ENCODE assay signal across 10 cellular contexts in the genomic region with DNA sequence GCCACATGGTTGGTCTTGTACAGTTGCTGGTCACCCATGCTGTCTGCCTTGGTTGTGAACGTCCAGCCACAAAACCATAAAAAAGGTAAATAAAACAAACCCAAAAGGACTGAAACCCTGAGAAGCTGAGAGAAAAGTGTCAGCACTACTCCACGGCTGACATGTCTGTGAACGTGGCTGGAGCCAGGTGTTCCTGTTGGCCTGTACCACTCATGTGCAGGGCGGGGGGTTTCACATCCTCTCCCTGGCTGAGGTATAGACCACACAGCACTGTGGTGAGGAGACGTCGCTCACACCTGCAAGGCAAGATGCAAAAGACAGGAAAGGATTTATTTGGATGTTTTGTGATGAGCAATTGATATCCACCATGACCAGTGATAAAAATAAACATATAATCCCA. TPM values are rescaled to one million over a fixed set of nuclear protein-coding genes. Genes with fewer than 3 reads are reported as not detected.
DNase-seq lines count a peak whose midpoint lies in the region; ATAC-seq, FAIRE-seq and TF ChIP-seq lines count a peak whose summit lies in the region.
"Had no signal": no experiment of that assay in that cellular context is flagged by ENCODE, and none has a peak within 500 bp of the region (broad histone marks: within the 10 kb centered on the region; RNA-seq: fewer than 3 reads in every experiment).

No MANE protein-coding gene starts in this region.

- H3K9me3 ChIP-seq in MM.1S (replicated peaks; ENCODE audit: insufficient read depth, low read length) (no peaks in the 10 kb centered on the region), thymus (ENCODE audit: control insufficient read depth) (no peaks in the 10 kb centered on the region)

- peak overlapping the region; percentile 56 for H2AFZ ChIP-seq in MM.1S (ENCODE audit: low read length)

- no peaks in the 10 kb centered on the region for H3K79me2 ChIP-seq in MM.1S (ENCODE audit: low read length)

- DNase-seq in activated naive CD4-positive, alpha-beta T cell treated with anti-CD3 and anti-CD28 coated beads for 36 hours = peak; percentile 26
- DNase-seq in activated naive CD4-positive, alpha-beta T cell (lab: John Stamatoyannopoulos, UW) = no peak
- DNase-seq in MM.1S (peak; percentile 96), NCI-H2171 treated with DMSO at 0.1 percent for 48 hours (lab: John Stamatoyannopoulos, UW) (no peak), D721Med (ENCODE audit: insufficient read length, low spot score) (no peak), KG1 (lab: John Stamatoyannopoulos, UW) (no peak)
- DNase-seq: HCEC 1CT had no signal

- no peaks in the 10 kb centered on the region for H3K27me3 ChIP-seq in MM.1S (replicated peaks; ENCODE audit: insufficient read depth, low read length)
- no peaks in the 10 kb centered on the region for H3K27me3 ChIP-seq in thymus (ENCODE audit: control insufficient read depth, insufficient read depth)

- H3K27me3 Mint-ChIP-seq in activated naive CD4-positive, alpha-beta T cell treated with anti-CD3 and anti-CD28 coated beads for 36 hours (ENCODE audit: low read depth) = no peaks in the 10 kb centered on the region

- H3K4me1 ChIP-seq in MM.1S (ENCODE audit: low read length) (peaks cover 29% of the 10 kb centered on the region), thymus (ENCODE audit: control insufficient read depth, insufficient read depth, low read length) (peaks cover 7% of the 10 kb centered on the region)

- H3K36me3 ChIP-seq in MM.1S (replicated peaks; ENCODE audit: insufficient read depth, low read length) (no peaks in the 10 kb centered on the region), thymus (ENCODE audit: control insufficient read depth, insufficient read depth) (peaks cover 14% of the 10 kb centered on the region)

- no peaks in the 10 kb centered on the region for H3K9me3 Mint-ChIP-seq in activated naive CD4-positive, alpha-beta T cell treated with anti-CD3 and anti-CD28 coated beads for 36 hours

- peak overlapping the region; percentile 71 for H3K4me2 ChIP-seq in MM.1S (ENCODE audit: low read depth, low read length)

- 8% methylated on average over 6 of the region's 6 CpGs for WGBS in thymus

- no peak overlapping the region for H3K27ac Mint-ChIP-seq in activated naive CD4-positive, alpha-beta T cell treated with anti-CD3 and anti-CD28 coated beads for 36 hours

- 0 out of 2 replicates have a peak overlapping the region, but pooled peaks have one; percentile 9 for H3K4me3 ChIP-seq in MM.1S (ENCODE audit: low read length)
- H3K4me3 ChIP-seq in thymus (ENCODE audit: low read length) = no peak overlapping the region
- H3K4me3 ChIP-seq: skin epidermis had no signal

- TF ChIP-seq CTCF in MM.1S (IDR thresholded peaks at IDR 0.05; ENCODE audit: low read length) (no peak), D721Med (IDR thresholded peaks at IDR 0.05; ENCODE audit: insufficient read depth, missing control alignments) (no peak)

- no peaks in the 10 kb centered on the region for H3K4me1 Mint-ChIP-seq in activated naive CD4-positive, alpha-beta T cell treated with anti-CD3 and anti-CD28 coated beads for 36 hours (ENCODE audit: low read depth)

- peak; percentile 89 for ATAC-seq in HG02763 (IDR thresholded peaks at IDR 0.05; ENCODE audit: unreplicated experiment)

- H3K27ac ChIP-seq in MM.1S (ENCODE audit: low read length) (peak overlapping the region; percentile 99), thymus (ENCODE audit: low read depth) (peak overlapping the region; percentile 67)
- H3K27ac ChIP-seq: skin epidermis had no signal

- no peak for FAIRE-seq in D721Med (lab: Jason Lieb, UNC)

- no peak overlapping the region for H3K4me3 Mint-ChIP-seq in activated naive CD4-positive, alpha-beta T cell treated with anti-CD3 and anti-CD28 coated beads for 36 hours

- H3K9ac ChIP-seq in MM.1S (ENCODE audit: low read length) = peak overlapping the region; percentile 61

- no peaks in the 10 kb centered on the region for H3K9me2 ChIP-seq in MM.1S (replicated peaks; ENCODE audit: insufficient read depth, low read length)

- intact Hi-C loops in activated naive CD4-positive, alpha-beta T cell treated with anti-CD3 and anti-CD28 coated beads for 36 hours (cut with micrococcal nuclease) = no loop called here

- peaks cover 2% of the 10 kb centered on the region for H3K36me3 Mint-ChIP-seq in activated naive CD4-positive, alpha-beta T cell treated with anti-CD3 and anti-CD28 coated beads for 36 hours (ENCODE audit: low read depth)

- peaks cover 16% of the 10 kb centered on the region for H3F3A ChIP-seq in MM.1S (ENCODE audit: insufficient read depth, low read length)

- CTCF ChIA-PET in activated naive CD4-positive, alpha-beta T cell treated with anti-CD3 and anti-CD28 coated beads for 36 hours (lab: Charles Lee) = interaction anchor here (0.7 kb wide), 1 partner anchor 278 kb away, joined by 4 read pairs; no protein-coding TSS in a partner anchor

- no peaks in the 10 kb centered on the region for H4K20me1 ChIP-seq in MM.1S (ENCODE audit: insufficient read depth, low read length)

RNA-seq across cellular contexts. Expression of a gene that starts 51.9 kb away (rescaled TPM):
- 10 to 100 TPM; 39.7 to 40.7 TPM for total RNA-seq in activated naive CD4-positive, alpha-beta T cell treated with anti-CD3 and anti-CD28 coated beads for 36 hours
- 27.6 TPM for polyA plus RNA-seq in thymus

Comparison
In these comparisons a context has a peak if more than half of its experiments do, and no peak if none do; other contexts are left out.
1. DNase-seq: peak in activated naive CD4-positive, alpha-beta T cell treated with anti-CD3 and anti-CD28 coated beads for 36 hours (single experiment) and MM.1S (single experiment); none in activated naive CD4-positive, alpha-beta T cell (0 of 4), NCI-H2171 treated with DMSO at 0.1 percent for 48 hours (single experiment), D721Med (single experiment) and KG1 (single experiment).